In genomic region chr11:57476883-57477506, GRCh38 we compare ENCODE assay signal across 9 cellular contexts. TPM values are rescaled to one million over a fixed set of nuclear protein-coding genes. Genes with fewer than 3 reads are reported as not detected.
A peak's percentile ranks its signal among the peaks of the same experiment; 100 is the strongest.
DNase-seq lines count a peak whose midpoint lies in the region; ATAC-seq, FAIRE-seq and TF ChIP-seq lines count a peak whose summit lies in the region.
"Had no signal": no experiment of that assay in that cellular context is flagged by ENCODE, and none has a peak within 500 bp of the region (broad histone marks: within the 10 kb centered on the region; RNA-seq: fewer than 3 reads in every experiment).

No MANE protein-coding gene starts in this region.

- no peak overlapping the region for H3K4me2 ChIP-seq in HCT116 (ENCODE audit: low read length)
- no peak overlapping the region for H3K4me2 ChIP-seq in K562 (ENCODE audit: insufficient read depth, low read length)

- no peaks in the 10 kb centered on the region for H3K9me2 ChIP-seq in HCT116 (ENCODE audit: insufficient read depth)

- CTCF ChIA-PET in HCT116 (lab: Charles Lee) (no interaction called here), K562 (lab: Yijun Ruan, JAX; ENCODE audit: low intra/inter-chr PET ratio) (no interaction called here)

- H3K4me3 ChIP-seq in HCT116 (replicated peaks in 1 of 2; ENCODE audit: low read depth in 1 of 2, low read length in 2 of 2) (no peak overlapping the region), K562 (no peak overlapping the region), testis (peak overlapping the region; percentile 43 to 63)

- H3K36me3 ChIP-seq in HCT116 (ENCODE audit: control insufficient read depth in 1 of 2, insufficient read depth in 2 of 2, low read length in 2 of 2): no peaks in the 10 kb centered on the region; a peak in 1 of 4 replicates
- H3K36me3 ChIP-seq in K562 (ENCODE audit: control insufficient read depth, insufficient read depth, low read length): peaks cover 3% of the 10 kb centered on the region; the same call in 1 of the 3 replicates
- no peaks in the 10 kb centered on the region for H3K36me3 ChIP-seq in testis (ENCODE audit: low read depth, missing control alignments)

- BruUV-seq in HCT116 (replicated peaks; lab: Mats Ljungman, UMichigan) (TSS peak; percentile 66), K562 (replicated peaks; lab: Mats Ljungman, UMichigan) (no TSS peak)

- intact Hi-C loops in HCT116 (cut with micrococcal nuclease): no loop called here
- intact Hi-C loops in K562 (cut with micrococcal nuclease): no loop called here
- intact Hi-C loops in testis (cut with DNase I; ENCODE audit: low total_unique reads): no loop called here

- WGBS in K562 (ENCODE audit: insufficient coverage, low coverage, missing lambda C conversion rate): 68% methylated on average over 6 of the region's 17 CpGs
- 15 to 32% methylated on average over 6 to 17 of the region's 17 CpGs for WGBS in testis, 2 donors

- in situ Hi-C loops in K562 (cut with MboI): no loop called here

- H3K9me3 ChIP-seq in HCT116 (ENCODE audit: control insufficient read depth in 1 of 2, insufficient read depth in 1 of 2, low read depth in 1 of 2, low read length in 2 of 2) (no peaks in the 10 kb centered on the region), K562 (replicated peaks; ENCODE audit: control insufficient read depth, insufficient read depth, low read depth, low read length) (no peaks in the 10 kb centered on the region), testis (no peaks in the 10 kb centered on the region)

- peak in 2 of 3 experiments; percentile 23 to 29; a peak in 3 of 6 replicates for TF ChIP-seq CTCF in HCT116 (IDR thresholded peaks at IDR 0.05 in 2 of 3, conservative IDR thresholded peaks at IDR 0.05 in 1 of 3; ENCODE audit: borderline replicate concordance in 1 of 3, insufficient read depth in 1 of 3, low read depth in 2 of 3, low read length in 2 of 3)
- TF ChIP-seq CTCF in K562 (IDR thresholded peaks at IDR 0.05 in 2 of 3, conservative IDR thresholded peaks at IDR 0.05 in 1 of 3; ENCODE audit: insufficient read depth in 2 of 3, low read depth in 1 of 3, low read length in 3 of 3): peak in 1 of 3 experiments; percentile 25; a peak in 1 of 6 replicates
- peak in 1 of 3 experiments; percentile 37 for TF ChIP-seq CTCF in testis (IDR thresholded peaks at IDR 0.05)

- H3K79me2 ChIP-seq in HCT116 (ENCODE audit: insufficient read depth, low read length): no peaks in the 10 kb centered on the region
- no peaks in the 10 kb centered on the region for H3K79me2 ChIP-seq in K562 (ENCODE audit: control insufficient read depth, insufficient read depth, low read length)

- FAIRE-seq in K562 (lab: Jason Lieb, UNC): no peak

- TF ChIP-seq POLR2A in HCT116 (IDR thresholded peaks at IDR 0.05; ENCODE audit: borderline replicate concordance, extremely low read depth, insufficient read depth, insufficient read length): no peak
- no peak for TF ChIP-seq POLR2A in K562 (conservative IDR thresholded peaks at IDR 0.05)
- TF ChIP-seq POLR2A in testis (IDR thresholded peaks at IDR 0.05): no peak

- TF ChIP-seq EP300 in K562 (IDR thresholded peaks at IDR 0.05; ENCODE audit: low read length): no peak

- ATAC-seq in HCT116 (peak; percentile 67), K562 (peak; percentile 40; the same call in 2 of the 3 replicates)

- H3K4me1 ChIP-seq in HCT116 (ENCODE audit: control insufficient read depth in 1 of 2, insufficient read depth in 2 of 2, low read length in 2 of 2): no peaks in the 10 kb centered on the region
- H3K4me1 ChIP-seq in K562 (replicated peaks in 1 of 2; ENCODE audit: control insufficient read depth in 2 of 2, insufficient read depth in 2 of 2, low read length in 2 of 2): peaks cover 29 to 34% of the 10 kb centered on the region in 2 experiments
- peaks cover 10% of the 10 kb centered on the region for H3K4me1 ChIP-seq in testis

- TF ChIP-seq RAD21 in HCT116 (IDR thresholded peaks at IDR 0.05; ENCODE audit: low read depth) (no peak), K562 (CRISPR knock-in tag; conservative IDR thresholded peaks at IDR 0.05 in 1 of 2, IDR thresholded peaks at IDR 0.05 in 1 of 2) (no peak)

- RAD21 ChIA-PET in HCT116 (lab: Charles Lee; ENCODE audit: low non-redundant PET in 1 of 2, low total read pairs in 2 of 2, uncharacterized antibody in 2 of 2, unreplicated experiment in 2 of 2): no interaction called here

- no peaks in the 10 kb centered on the region for H4K20me1 ChIP-seq in HCT116 (ENCODE audit: insufficient read depth)
- H4K20me1 ChIP-seq in K562 (replicated peaks; ENCODE audit: control insufficient read depth, insufficient read depth, low read length): peaks cover 8% of the 10 kb centered on the region; the same call in 1 of the 2 replicates

- no peaks in the 10 kb centered on the region for H3K9me1 ChIP-seq in K562 (ENCODE audit: control insufficient read depth, insufficient read depth, low read length)

- DNase-seq in NCI-H748 (lab: John Stamatoyannopoulos, UW; ENCODE audit: unreplicated experiment) (peak; percentile 20), NCI-H748 treated with DMSO at 0.1 percent for 48 hours (lab: John Stamatoyannopoulos, UW) (no peak), HCT116 (ENCODE audit: low read depth, low spot score) (no peak), NCI-H345 treated with DMSO at 0.1 percent for 48 hours (lab: John Stamatoyannopoulos, UW; ENCODE audit: unreplicated experiment) (peak; percentile 32), K562 (ENCODE audit: extremely low read depth in 1 of 4, low spot score in 3 of 4) (peak in 1 of 4 experiments; percentile 32), kidney tubule cell (ENCODE audit: low spot score) (peak; percentile 56), testis (peak; percentile 39), NCI-H1092 (lab: John Stamatoyannopoulos, UW) (no peak)
- DNase-seq: DND-41 had no signal

- H3K27ac ChIP-seq in HCT116 (ENCODE audit: low read depth, low read length) (no peak overlapping the region), K562 (ENCODE audit: extremely low read depth, low read depth, low read length) (no peak overlapping the region), testis (no peak overlapping the region)

- H3K9ac ChIP-seq in HCT116 (ENCODE audit: low read length) (no peak overlapping the region), K562 (ENCODE audit: insufficient read depth in 1 of 2, low read depth in 2 of 2, low read length in 2 of 2) (no peak overlapping the region)

- H3K27me3 ChIP-seq in HCT116 (ENCODE audit: insufficient read depth, low read length) (no peaks in the 10 kb centered on the region), K562 (ENCODE audit: control insufficient read depth in 2 of 2, insufficient read depth in 2 of 2, low read length in 2 of 2) (no peaks in the 10 kb centered on the region), testis (no peaks in the 10 kb centered on the region)

- H2AFZ ChIP-seq in HCT116 (ENCODE audit: low read depth, low read length, poor library complexity, severe bottlenecking) (no peak overlapping the region), K562 (ENCODE audit: low read depth, low read length) (no peak overlapping the region)

- POLR2A ChIA-PET in HCT116 (lab: Charles Lee) (no interaction called here), K562 (lab: Yijun Ruan, JAX) (interaction anchor here (1.2 kb wide), 1 partner anchor 39 kb away, joined by 3 read pairs; the partner anchor contains the start of gene SLC43A1)

RNA-seq across cellular contexts. Expression of gene RTN4RL2, which starts 16.7 kb away (rescaled TPM):
- total RNA-seq in HCT116 (2021; ENCODE audit: unreplicated experiment) (24.0 TPM), K562 (2014; rRNA removed) (0.29 TPM in 1 of 2 replicates, not detected in the other), K562 (2014; rRNA removed; fragmentation: Illumina TruSeq; extraction: Trizol) (not detected in 2 replicates), K562 (2015; rRNA removed; fragmentation: Illumina TruSeq; extraction: Trizol) (0.07 TPM in 1 of 2 replicates, not detected in the other), K562 (2021) (1.8 and 1.9 TPM in 2 replicates), testis (1 to 10 TPM; 2.3 to 2.5 TPM)
- 28.1 and 30.0 TPM in 2 replicates for polyA plus RNA-seq in HCT116 (2012)
- total RNA-seq in K562 (2011; cell fraction: chromatin; rRNA removed; ENCODE audit: low replicate concordance): not detected in 2 replicates
- 0.50 and 0.53 TPM in 2 replicates for total RNA-seq in K562 (2011; cell fraction: nucleolus; rRNA removed)
- total RNA-seq in K562 (2011; cell fraction: nucleoplasm; rRNA removed): 0.46 and 1.2 TPM in 2 replicates
- polyA plus RNA-seq in K562 (2011; rRNA removed) (0.06 and 0.30 TPM in 2 replicates), K562 (2014; fragmentation: Illumina TruSeq; extraction: Trizol) (0.34 and 1.1 TPM in 2 replicates), K562 (2014; fragmentation: Nextera tagmentation; extraction: Ambion mirVana) (not detected), K562 (2014; rRNA removed) (0.69 and 0.82 TPM in 2 replicates), testis (ENCODE audit: insufficient read depth, low read depth, low replicate concordance) (3.2 TPM)
- 0.07 and 0.21 TPM in 2 replicates for polyA plus RNA-seq in K562 (2011; cell fraction: cytosol; rRNA removed)
- 0.25 and 0.47 TPM in 2 replicates for polyA plus RNA-seq in K562 (2011; cell fraction: nucleus; rRNA removed)
- 1.5 and 5.3 TPM in 2 replicates for polyA plus RNA-seq in K562 (2012)
- polyA minus RNA-seq in K562 (2011; rRNA and poly(A)+ RNA removed): not detected in 2 replicates
- polyA minus RNA-seq in K562 (2011; cell fraction: cytosol; rRNA and poly(A)+ RNA removed): not detected in 2 replicates
- polyA minus RNA-seq in K562 (2011; cell fraction: nucleus; rRNA and poly(A)+ RNA removed): 0.54 TPM in 1 of 2 replicates, not detected in the other

RNA-seq across cellular contexts. Expression of gene SLC43A1, which starts 38.5 kb away (rescaled TPM):
- total RNA-seq in HCT116 (2021; ENCODE audit: unreplicated experiment) (11.8 TPM), K562 (2014; rRNA removed) (32.0 and 36.4 TPM in 2 replicates), K562 (2014; rRNA removed; fragmentation: Illumina TruSeq; extraction: Trizol) (14.8 and 17.3 TPM in 2 replicates), K562 (2015; rRNA removed; fragmentation: Illumina TruSeq; extraction: Trizol) (16.1 and 17.8 TPM in 2 replicates), K562 (2021) (41.8 and 42.9 TPM in 2 replicates), testis (10 to 100 TPM; 12.2 to 12.3 TPM)
- polyA plus RNA-seq in HCT116 (2012): 12.9 and 13.5 TPM in 2 replicates
- total RNA-seq in K562 (2011; cell fraction: chromatin; rRNA removed; ENCODE audit: low replicate concordance): 70.0 and 187 TPM in 2 replicates
- 140 and 142 TPM in 2 replicates for total RNA-seq in K562 (2011; cell fraction: nucleolus; rRNA removed)
- 97.5 and 106 TPM in 2 replicates for total RNA-seq in K562 (2011; cell fraction: nucleoplasm; rRNA removed)
- polyA plus RNA-seq in K562 (2011; rRNA removed) (24.6 and 30.6 TPM in 2 replicates), K562 (2014; fragmentation: Illumina TruSeq; extraction: Trizol) (33.4 and 37.3 TPM in 2 replicates), K562 (2014; fragmentation: Nextera tagmentation; extraction: Ambion mirVana) (1 to 10 TPM; 2.6 to 3.8 TPM), K562 (2014; rRNA removed) (29.9 and 30.6 TPM in 2 replicates), testis (ENCODE audit: insufficient read depth, low read depth, low replicate concordance) (6.5 TPM)
- polyA plus RNA-seq in K562 (2011; cell fraction: cytosol; rRNA removed): 32.9 and 51.5 TPM in 2 replicates
- 72.6 and 94.2 TPM in 2 replicates for polyA plus RNA-seq in K562 (2011; cell fraction: nucleus; rRNA removed)
- 24.9 and 86.3 TPM in 2 replicates for polyA plus RNA-seq in K562 (2012)
- polyA minus RNA-seq in K562 (2011; rRNA and poly(A)+ RNA removed): 23.7 and 32.9 TPM in 2 replicates
- 24.3 and 29.1 TPM in 2 replicates for polyA minus RNA-seq in K562 (2011; cell fraction: cytosol; rRNA and poly(A)+ RNA removed)
- polyA minus RNA-seq in K562 (2011; cell fraction: nucleus; rRNA and poly(A)+ RNA removed): 38.5 and 48.2 TPM in 2 replicates

RNA-seq across cellular contexts. Expression of gene SLC43A3, which starts 50.1 kb away (rescaled TPM):
- 36.9 TPM for total RNA-seq in HCT116 (2021; ENCODE audit: unreplicated experiment)
- 16.7 and 20.8 TPM in 2 replicates for polyA plus RNA-seq in HCT116 (2012)
- 241 and 427 TPM in 2 replicates for total RNA-seq in K562 (2011; cell fraction: chromatin; rRNA removed; ENCODE audit: low replicate concordance)
- 393 and 402 TPM in 2 replicates for total RNA-seq in K562 (2011; cell fraction: nucleolus; rRNA removed)
- 340 and 369 TPM in 2 replicates for total RNA-seq in K562 (2011; cell fraction: nucleoplasm; rRNA removed)
- total RNA-seq in K562 (2014; rRNA removed): 98.9 and 141 TPM in 2 replicates
- total RNA-seq in K562 (2014; rRNA removed; fragmentation: Illumina TruSeq; extraction: Trizol): 120 and 132 TPM in 2 replicates
- 135 and 143 TPM in 2 replicates for total RNA-seq in K562 (2015; rRNA removed; fragmentation: Illumina TruSeq; extraction: Trizol)
- total RNA-seq in K562 (2021): 254 and 257 TPM in 2 replicates
- polyA plus RNA-seq in K562 (2011; rRNA removed): 141 and 235 TPM in 2 replicates
- polyA plus RNA-seq in K562 (2011; cell fraction: cytosol; rRNA removed): 358 and 452 TPM in 2 replicates
- polyA plus RNA-seq in K562 (2011; cell fraction: nucleus; rRNA removed): 327 and 364 TPM in 2 replicates
- 192 and 193 TPM in 2 replicates for polyA plus RNA-seq in K562 (2012)
- polyA plus RNA-seq in K562 (2014; fragmentation: Illumina TruSeq; extraction: Trizol): 244 and 281 TPM in 2 replicates
- 100 to 1,000 TPM in 1 of 2 experiments, 10 to 100 TPM in 1; 63.7 to 216 TPM for polyA plus RNA-seq in K562 (2014; fragmentation: Nextera tagmentation; extraction: Ambion mirVana)
- 139 and 160 TPM in 2 replicates for polyA plus RNA-seq in K562 (2014; rRNA removed)
- polyA minus RNA-seq in K562 (2011; rRNA and poly(A)+ RNA removed): 162 and 237 TPM in 2 replicates
- 86.6 and 143 TPM in 2 replicates for polyA minus RNA-seq in K562 (2011; cell fraction: cytosol; rRNA and poly(A)+ RNA removed)
- 116 and 125 TPM in 2 replicates for polyA minus RNA-seq in K562 (2011; cell fraction: nucleus; rRNA and poly(A)+ RNA removed)
- total RNA-seq in testis: 10 to 100 TPM; 13.8 to 20.8 TPM
- polyA plus RNA-seq in testis (ENCODE audit: insufficient read depth, low read depth, low replicate concordance): 13.9 TPM

RNA-seq across cellular contexts. Expression of gene TIMM10, which starts 53.6 kb away (rescaled TPM):
- total RNA-seq in HCT116 (2021; ENCODE audit: unreplicated experiment): 65.6 TPM
- polyA plus RNA-seq in HCT116 (2012): 63.8 and 76.3 TPM in 2 replicates
- total RNA-seq in K562 (2011; cell fraction: chromatin; rRNA removed; ENCODE audit: low replicate concordance): 16.6 and 31.9 TPM in 2 replicates
- total RNA-seq in K562 (2011; cell fraction: nucleolus; rRNA removed): 45.1 and 48.4 TPM in 2 replicates
- 37.1 and 40.2 TPM in 2 replicates for total RNA-seq in K562 (2011; cell fraction: nucleoplasm; rRNA removed)
- 172 and 189 TPM in 2 replicates for total RNA-seq in K562 (2014; rRNA removed)
- total RNA-seq in K562 (2014; rRNA removed; fragmentation: Illumina TruSeq; extraction: Trizol): 86.1 and 109 TPM in 2 replicates
- total RNA-seq in K562 (2015; rRNA removed; fragmentation: Illumina TruSeq; extraction: Trizol): 119 and 130 TPM in 2 replicates
- 159 and 166 TPM in 2 replicates for total RNA-seq in K562 (2021)
- 133 and 155 TPM in 2 replicates for polyA plus RNA-seq in K562 (2011; rRNA removed)
- 183 and 188 TPM in 2 replicates for polyA plus RNA-seq in K562 (2011; cell fraction: cytosol; rRNA removed)
- polyA plus RNA-seq in K562 (2011; cell fraction: nucleus; rRNA removed): 68.3 and 76.8 TPM in 2 replicates
- 64.2 and 162 TPM in 2 replicates for polyA plus RNA-seq in K562 (2012)
- 158 and 183 TPM in 2 replicates for polyA plus RNA-seq in K562 (2014; fragmentation: Illumina TruSeq; extraction: Trizol)
- polyA plus RNA-seq in K562 (2014; fragmentation: Nextera tagmentation; extraction: Ambion mirVana): 100 to 1,000 TPM; 493 to 553 TPM
- polyA plus RNA-seq in K562 (2014; rRNA removed): 199 and 222 TPM in 2 replicates
- polyA minus RNA-seq in K562 (2011; rRNA and poly(A)+ RNA removed): 67.5 and 72.6 TPM in 2 replicates
- 17.3 and 37.4 TPM in 2 replicates for polyA minus RNA-seq in K562 (2011; cell fraction: cytosol; rRNA and poly(A)+ RNA removed)
- 13.5 and 21.9 TPM in 2 replicates for polyA minus RNA-seq in K562 (2011; cell fraction: nucleus; rRNA and poly(A)+ RNA removed)
- 10 to 100 TPM; 27.7 to 49.1 TPM for total RNA-seq in testis
- polyA plus RNA-seq in testis (ENCODE audit: insufficient read depth, low read depth, low replicate concordance): 56.9 TPM

Comparison
In these comparisons a context has a peak if more than half of its experiments do, and no peak if none do; other contexts are left out.
1. DNase-seq: peak in NCI-H748 (single experiment), NCI-H345 treated with DMSO at 0.1 percent for 48 hours (single experiment), kidney tubule cell (single experiment) and testis (single experiment); none in NCI-H748 treated with DMSO at 0.1 percent for 48 hours (single experiment), HCT116 (single experiment) and NCI-H1092 (single experiment).
2. H3K4me3 ChIP-seq: peak in testis (2 of 2); none in HCT116 (0 of 2) and K562 (single experiment).